27 cellular contexts compared by ENCODE assay signal in genomic region chr11:244376-244775, GRCh38. TPM values are rescaled to one million over a fixed set of nuclear protein-coding genes. Genes with fewer than 3 reads are reported as not detected.
"Had no signal": no experiment of that assay in that cellular context is flagged by ENCODE, and none has a peak within 500 bp of the region (broad histone marks: within the 10 kb centered on the region; RNA-seq: fewer than 3 reads in every experiment).

No MANE protein-coding gene starts in this region.

- ATAC-seq: activated T-cell treated with anti-CD3 and anti-CD28 coated beads, Interleukin-2, amount 50 U/mL, for 4 hours; PC-3; SK-N-SH treated with all-trans-retinoic acid at 6 μM for 48 hours; T-helper 17 cell; WTC11 had no signal

- H3K9me3 Mint-ChIP-seq: activated naive CD4-positive, alpha-beta T cell treated with anti-CD3 and anti-CD28 coated beads for 36 hours; activated T-cell treated with anti-CD3 and anti-CD28 coated beads, Interleukin-2, amount 50 U/mL, for 4 hours; brain; central memory CD8-positive, alpha-beta T cell; IgD-negative memory B cell; WTC11 had no signal

- DNase-seq: activated CD4-positive, CD25-positive, alpha-beta regulatory T cell treated with anti-CD3 and anti-CD28 coated beads, Interleukin-2, amount 50 U/mL, for 72 hours; activated effector memory CD4-positive, alpha-beta T cell treated with anti-CD3 and anti-CD28 coated beads, Interleukin-2, amount 50 U/mL, for 16 hours; activated naive CD4-positive, alpha-beta T cell treated with anti-CD3 and anti-CD28 coated beads for 36 hours; activated T-cell treated with anti-CD3 and anti-CD28 coated beads, Interleukin-2, amount 50 U/mL, for 4 hours; amniotic stem cell; cortex of kidney; KG1; NCI-H1048; NCI-H146; NCI-H187 treated with DMSO at 0.1 percent for 48 hours; NCI-H2081 treated with DMSO at 0.1 percent for 48 hours; NCI-H446; NCI-H524; PC-3; SHP77; SW 1271; T-helper 17 cell; T-helper 9 cell had no signal

- H3K27me3 Mint-ChIP-seq: brain; central memory CD8-positive, alpha-beta T cell; IgD-negative memory B cell; T-helper 17 cell had no signal

- H3K4me3 Mint-ChIP-seq: activated naive CD4-positive, alpha-beta T cell treated with anti-CD3 and anti-CD28 coated beads for 36 hours; activated T-cell treated with anti-CD3 and anti-CD28 coated beads, Interleukin-2, amount 50 U/mL, for 4 hours; brain; central memory CD8-positive, alpha-beta T cell; IgD-negative memory B cell; T-helper 17 cell; WTC11 had no signal

- H3K27ac Mint-ChIP-seq: activated naive CD4-positive, alpha-beta T cell treated with anti-CD3 and anti-CD28 coated beads for 36 hours; brain; IgD-negative memory B cell; T-helper 17 cell; WTC11 had no signal

- H3K4me1 Mint-ChIP-seq: WTC11 had no signal

RNA-seq across cellular contexts. Expression of gene NLRP6, which starts 33.8 kb away (rescaled TPM):
- total RNA-seq: ascending aorta, LHCN-M2, M059J, PC-3, SJSA1 had no signal
